Comparison of ENCODE assay signal across 8 cellular contexts in the genomic region with DNA sequence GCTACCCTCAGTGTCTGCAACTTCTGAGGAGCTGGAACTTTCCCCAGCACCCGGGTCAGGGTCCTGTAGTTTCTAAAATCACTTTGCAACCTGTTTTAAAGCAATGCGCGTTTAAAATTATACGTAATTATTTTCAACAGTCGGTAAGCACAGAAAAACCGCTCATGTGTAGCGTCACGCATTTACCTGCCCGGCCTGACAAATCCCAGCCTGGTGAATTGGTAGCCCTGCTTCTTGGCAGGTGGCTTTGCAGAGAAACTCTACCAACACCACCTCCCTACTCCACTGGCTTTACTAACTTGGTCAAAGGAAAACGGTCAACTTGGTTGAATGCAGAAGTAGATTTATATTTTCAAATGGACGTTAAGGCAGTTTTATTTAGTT. TPM values are rescaled to one million over a fixed set of nuclear protein-coding genes. Genes with fewer than 3 reads are reported as not detected.
A peak's percentile ranks its signal among the peaks of the same experiment; 100 is the strongest.
DNase-seq lines count a peak whose midpoint lies in the region; ATAC-seq and TF ChIP-seq lines count a peak whose summit lies in the region.

No MANE protein-coding gene starts in this region.

- whole genome bisulfite sequencing in stomach, 5 donors = 24 to 36% (median 30%) methylated on average over 11 of the region's 11 CpGs

- peaks cover 0 to 14% (median 10%) of the 10 kb centered on the region in 4 donors for H3K4me1 ChIP-seq in stomach

- TF ChIP-seq CTCF in VCaP (conservative IDR thresholded peaks at IDR 0.05) (no peak), stomach (IDR thresholded peaks at IDR 0.05) (no peak)

- peaks cover 0 to 6% (median 0%) of the 10 kb centered on the region in 3 donors for H3K27me3 ChIP-seq in stomach

- peak; percentile 15 for ATAC-seq in GM18511 (IDR thresholded peaks at IDR 0.05; ENCODE audit: unreplicated experiment)
- peak; percentile 12 for ATAC-seq in HG02981 (IDR thresholded peaks at IDR 0.05; ENCODE audit: unreplicated experiment)

- H3K4me3 ChIP-seq in stomach = peak overlapping the region; percentile 54 to 65 (median 58)

- no peaks in the 10 kb centered on the region for H3K36me3 ChIP-seq in stomach

- no peaks in the 10 kb centered on the region for H3K9me3 ChIP-seq in stomach

- DNase-seq in iPS-NIHi7 (ENCODE audit: extremely low spot score) = peak; percentile 41
- DNase-seq in stomach = no peak
- no peak for DNase-seq in COR-L47 (lab: John Stamatoyannopoulos, UW)
- no peak for DNase-seq in stimulated activated CD4-positive, alpha-beta T cell treated with anti-CD3 and anti-CD28 coated beads, Interleukin-2, amount 100 ng/mL, for 48 hours
- DNase-seq in NCI-H524 treated with DMSO at 0.1 percent for 48 hours (lab: John Stamatoyannopoulos, UW) = no peak

- intact Hi-C loops in stomach (cut with DNase I; ENCODE audit: low total_unique reads) = no loop called here

- peak overlapping the region; percentile 87 for H3K27ac ChIP-seq in VCaP
- peak overlapping the region in 2 of 5 donors; percentile 57 to 69 for H3K27ac ChIP-seq in stomach

- TF ChIP-seq POLR2A in stomach (IDR thresholded peaks at IDR 0.05) = no peak

- no peak for TF ChIP-seq EP300 in stomach (IDR thresholded peaks at IDR 0.05)

RNA-seq across cellular contexts. Expression of a gene that starts 0.7 kb away (rescaled TPM):
- 10 to 100 TPM in 2 of 5 donors, 1 to 10 TPM in 2, not detected in 1; 1.1 to 24.3 (median 8.5) TPM for total RNA-seq in stomach
- 1 to 10 TPM in 1 of 3 donors, under 1 TPM in 2; 0.31 to 2.1 (median 0.44) TPM for polyA plus RNA-seq in stomach
